16 cellular contexts compared by ENCODE assay signal in the genomic region with DNA sequence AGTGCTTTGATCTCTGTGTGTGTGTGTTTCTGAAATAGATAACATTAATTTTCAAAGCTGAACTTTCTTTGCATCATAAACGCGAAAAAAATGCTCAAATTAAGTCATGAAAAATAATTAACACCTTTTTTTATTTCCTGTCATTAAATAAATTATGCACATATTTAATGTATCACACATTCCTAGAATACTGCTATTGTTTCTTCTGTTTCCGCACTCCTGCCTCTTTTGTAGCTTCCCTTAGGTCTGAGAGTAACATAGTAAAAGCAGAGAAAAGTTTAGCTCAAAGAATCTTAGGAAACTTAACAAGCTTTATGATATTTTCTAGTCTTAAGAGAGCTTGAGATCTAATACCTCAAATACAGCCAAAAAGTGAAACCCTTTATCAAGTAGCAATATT.
DNase-seq lines count a peak whose midpoint lies in the region; ATAC-seq and TF ChIP-seq lines count a peak whose summit lies in the region.
"Had no signal": no experiment of that assay in that cellular context is flagged by ENCODE, and none has a peak within 500 bp of the region (broad histone marks: within the 10 kb centered on the region; RNA-seq: fewer than 3 reads in every experiment).

No MANE protein-coding gene starts in this region.

- H3K36me3 Mint-ChIP-seq in H9 (ENCODE audit: insufficient read depth in 1 of 3, low read depth in 3 of 3) (0 out of 7 replicates have a peak, but pooled peaks cover 0 to 2% (median 0%) of the 10 kb centered on the region in 3 experiments), WTC11 (no peaks in the 10 kb centered on the region)
- no peaks in the 10 kb centered on the region for H3K36me3 Mint-ChIP-seq in activated CD8-positive, alpha-beta T cell treated with anti-CD3 and anti-CD28 coated beads for 36 hours (ENCODE audit: low read depth)

- no peak for DNase-seq in H9
- DNase-seq in WTC11 (ENCODE audit: low spot score), result no peak
- DNase-seq in smooth muscle cell (lab: John Stamatoyannopoulos, UW; ENCODE audit: unreplicated experiment), result no peak
- no peak for DNase-seq in DMS153 treated with DMSO at 0.1 percent for 48 hours (lab: John Stamatoyannopoulos, UW; ENCODE audit: unreplicated experiment)
- DNase-seq in activated CD8-positive, alpha-beta T cell treated with anti-CD3 and anti-CD28 coated beads for 36 hours, result no peak
- no peak for DNase-seq in Right ventricle myocardium superior
- DNase-seq: C1 segment of cervical spinal cord; Calu3; CD4-positive, alpha-beta T cell; DND-41; GDM1 had no signal

- no peak overlapping the region for H2BK20ac ChIP-seq in H9 (ENCODE audit: low read depth, low read length, poor library complexity, severe bottlenecking)

- H2BK120ac ChIP-seq in H9 (ENCODE audit: low read depth, low read length, poor library complexity, severe bottlenecking), result no peak overlapping the region

- H3K27me3 ChIP-seq in H9 (ENCODE audit: insufficient read depth, low read length) (no peaks in the 10 kb centered on the region), iPS-20b (ENCODE audit: insufficient read depth, low read length) (no peaks in the 10 kb centered on the region), smooth muscle cell (ENCODE audit: low read depth) (no peaks in the 10 kb centered on the region)

- H3K9me3 Mint-ChIP-seq in H9 (no peaks in the 10 kb centered on the region), WTC11 (peaks cover 8% of the 10 kb centered on the region)
- H3K9me3 Mint-ChIP-seq in activated CD8-positive, alpha-beta T cell treated with anti-CD3 and anti-CD28 coated beads for 36 hours, result no peaks in the 10 kb centered on the region

- no peaks in the 10 kb centered on the region for H4K20me1 ChIP-seq in H9 (ENCODE audit: control insufficient read depth, insufficient read depth, insufficient read length)
- no peaks in the 10 kb centered on the region for H4K20me1 ChIP-seq in smooth muscle cell (ENCODE audit: low read depth)

- no peaks in the 10 kb centered on the region for H3K79me2 ChIP-seq in H9 (ENCODE audit: insufficient read depth, low read length)
- H3K79me2 ChIP-seq in smooth muscle cell (ENCODE audit: low read depth), result no peaks in the 10 kb centered on the region

- no peak overlapping the region for H3K14ac ChIP-seq in H9 (ENCODE audit: insufficient read depth, low read length)

- POLR2A ChIA-PET in WTC11 (lab: Charles Lee), result no interaction called here
- POLR2A ChIA-PET in activated CD8-positive, alpha-beta T cell treated with anti-CD3 and anti-CD28 coated beads for 36 hours (lab: Charles Lee), result no interaction called here

- no peak overlapping the region for H2BK12ac ChIP-seq in H9 (ENCODE audit: insufficient read length, low read depth, low read length)

- H2AFZ ChIP-seq in H9 (ENCODE audit: low read length) (no peak overlapping the region), smooth muscle cell (ENCODE audit: low read depth) (peak overlapping the region; percentile 19)

- H3T11ph ChIP-seq in H9 (ENCODE audit: low read length), result no peak overlapping the region

- no peak overlapping the region for H3K4me2 ChIP-seq in H9 (ENCODE audit: insufficient read depth, insufficient read length, low read length)
- no peak overlapping the region for H3K4me2 ChIP-seq in smooth muscle cell
- H3K4me2 ChIP-seq: KMS-11 had no signal

- H3K4me3 ChIP-seq in iPS-20b (ENCODE audit: low read length) (peak overlapping the region; percentile 18; the same call in 1 of the 2 replicates), smooth muscle cell (no peak overlapping the region)

- no peak overlapping the region for H2AK5ac ChIP-seq in H9 (ENCODE audit: insufficient read length, low read length)

- H2BK5ac ChIP-seq in H9 (ENCODE audit: insufficient read length, low read length), result no peak overlapping the region

- H4K8ac ChIP-seq in H9 (replicated peaks; ENCODE audit: insufficient read length, low read depth, low read length), result no peak overlapping the region

- H3F3A ChIP-seq in smooth muscle cell (ENCODE audit: low read depth), result no peaks in the 10 kb centered on the region

- H3K27ac Mint-ChIP-seq in H9, result peak overlapping the region; percentile 37 to 75 (median 58); a peak in 5 of 7 replicates
- peak overlapping the region; percentile 33 for H3K27ac Mint-ChIP-seq in WTC11
- H3K27ac Mint-ChIP-seq in activated CD8-positive, alpha-beta T cell treated with anti-CD3 and anti-CD28 coated beads for 36 hours, result no peak overlapping the region
- H3K27ac Mint-ChIP-seq: B cell; CD4-positive, alpha-beta T cell had no signal

- H2BK15ac ChIP-seq in H9 (ENCODE audit: low read depth, low read length), result no peak overlapping the region

- no peaks in the 10 kb centered on the region for H3K9me3 ChIP-seq in H9 (ENCODE audit: control insufficient read depth, low read depth, low read length)
- H3K9me3 ChIP-seq in iPS-20b (ENCODE audit: insufficient read depth, low read depth, low read length), result no peaks in the 10 kb centered on the region
- H3K9me3 ChIP-seq in smooth muscle cell (replicated peaks; ENCODE audit: low read depth), result no peaks in the 10 kb centered on the region

- no peaks in the 10 kb centered on the region for H3K23me2 ChIP-seq in H9 (ENCODE audit: insufficient read length, low read depth, low read length, poor library complexity, severe bottlenecking)

- H3K23ac ChIP-seq in H9 (ENCODE audit: insufficient read length, low read depth, low read length), result no peak overlapping the region

- H3K4me3 Mint-ChIP-seq in H9 (no peak overlapping the region), WTC11 (no peak overlapping the region)
- H3K4me3 Mint-ChIP-seq in activated CD8-positive, alpha-beta T cell treated with anti-CD3 and anti-CD28 coated beads for 36 hours, result no peak overlapping the region
- H3K4me3 Mint-ChIP-seq: B cell; CD4-positive, alpha-beta T cell had no signal

- no peak overlapping the region for H3K27ac ChIP-seq in H9 (ENCODE audit: insufficient read length, low read depth, low read length)
- H3K27ac ChIP-seq in iPS-20b (ENCODE audit: low read length), result peak overlapping the region; percentile 61
- no peak overlapping the region for H3K27ac ChIP-seq in smooth muscle cell (ENCODE audit: low read depth)
- H3K27ac ChIP-seq: KMS-11 had no signal

- no peak overlapping the region for H3K9ac ChIP-seq in H9 (ENCODE audit: extremely low read depth, insufficient read length, low read length)
- peak overlapping the region; percentile 52; the same call in 1 of the 2 replicates for H3K9ac ChIP-seq in iPS-20b (ENCODE audit: low read depth, low read length)
- no peak overlapping the region for H3K9ac ChIP-seq in smooth muscle cell (ENCODE audit: low read depth)
- H3K9ac ChIP-seq: KMS-11 had no signal

- ATAC-seq in WTC11 (peak; percentile 48), Right ventricle myocardium superior (ENCODE audit: poor library complexity) (no peak)
- no peak for ATAC-seq in activated CD8-positive, alpha-beta T cell treated with anti-CD3 and anti-CD28 coated beads for 36 hours
- ATAC-seq: HCT116, HepG2 had no signal

- TF ChIP-seq CTCF in H9 (conservative IDR thresholded peaks at IDR 0.05) (no peak), WTC11 (IDR thresholded peaks at IDR 0.05) (no peak), smooth muscle cell (IDR thresholded peaks at IDR 0.05; ENCODE audit: borderline replicate concordance, insufficient read depth, poor library complexity, severe bottlenecking) (no peak)
- no peak for TF ChIP-seq CTCF in activated CD8-positive, alpha-beta T cell treated with anti-CD3 and anti-CD28 coated beads for 36 hours (IDR thresholded peaks at IDR 0.05)

- WGBS in H9 (ENCODE audit: extremely low coverage, insufficient read length, low lambda C conversion rate), result no CpG with 5 or more reads among the region's 3 CpGs
- 57% methylated on average over 3 of the region's 3 CpGs for WGBS in smooth muscle cell (ENCODE audit: low lambda C conversion rate)

- H3K79me1 ChIP-seq in H9 (ENCODE audit: insufficient read depth, low read depth, low read length, poor library complexity, severe bottlenecking), result no peaks in the 10 kb centered on the region

- no peak overlapping the region for H4K5ac ChIP-seq in H9 (ENCODE audit: insufficient read length, low read depth, low read length)

- H3K4me1 ChIP-seq in H9 (ENCODE audit: insufficient read depth, low read length) (no peaks in the 10 kb centered on the region), iPS-20b (ENCODE audit: insufficient read depth, low read length) (peaks cover 10% of the 10 kb centered on the region; the same call in 1 of the 2 replicates), smooth muscle cell (ENCODE audit: low read depth) (no peaks in the 10 kb centered on the region)

- H3K18ac ChIP-seq in H9 (ENCODE audit: insufficient read length, low read depth, low read length), result no peak overlapping the region

- no peak overlapping the region for H4K91ac ChIP-seq in H9 (ENCODE audit: insufficient read length, low read depth, low read length)

- peaks cover 9% of the 10 kb centered on the region in 2 experiments for H3K4me1 Mint-ChIP-seq in H9
- peaks cover 9% of the 10 kb centered on the region for H3K4me1 Mint-ChIP-seq in WTC11
- no peaks in the 10 kb centered on the region for H3K4me1 Mint-ChIP-seq in activated CD8-positive, alpha-beta T cell treated with anti-CD3 and anti-CD28 coated beads for 36 hours (ENCODE audit: low read depth)
- H3K4me1 Mint-ChIP-seq: B cell had no signal

- no peak overlapping the region for H3K4ac ChIP-seq in H9 (ENCODE audit: low read depth, low read length)

- H3K56ac ChIP-seq in H9 (ENCODE audit: insufficient read length, low read depth, low read length), result no peak overlapping the region

- intact Hi-C loops in activated CD8-positive, alpha-beta T cell treated with anti-CD3 and anti-CD28 coated beads for 36 hours (cut with micrococcal nuclease), result no loop called here
- intact Hi-C loops in Right ventricle myocardium superior (cut with DNase I), result no loop called here

- H3K36me3 ChIP-seq in iPS-20b (ENCODE audit: insufficient read depth, low read depth, low read length) (no peaks in the 10 kb centered on the region), smooth muscle cell (ENCODE audit: low read depth) (no peaks in the 10 kb centered on the region)

- CTCF ChIA-PET in WTC11 (lab: Charles Lee), result interaction anchor here (1.1 kb wide), 1 partner anchor 430 kb away, joined by 10 read pairs; no protein-coding TSS in a partner anchor
- CTCF ChIA-PET in activated CD8-positive, alpha-beta T cell treated with anti-CD3 and anti-CD28 coated beads for 36 hours (lab: Charles Lee), result no interaction called here

- H3K27me3 Mint-ChIP-seq in H9 (ENCODE audit: low read depth), result no peaks in the 10 kb centered on the region
- no peaks in the 10 kb centered on the region for H3K27me3 Mint-ChIP-seq in WTC11 (ENCODE audit: low read depth)
- H3K27me3 Mint-ChIP-seq in activated CD8-positive, alpha-beta T cell treated with anti-CD3 and anti-CD28 coated beads for 36 hours, result no peaks in the 10 kb centered on the region
- H3K27me3 Mint-ChIP-seq: B cell; CD4-positive, alpha-beta T cell had no signal

TF ChIP-seq in WTC11, 78 proteins besides CTCF, POLR2A, EP300 and RAD21 (continues in another document):
- TF ChIP-seq FOXJ3 (CRISPR knock-in tag; IDR thresholded peaks at IDR 0.05; ENCODE audit: borderline replicate concordance), result no peak
